Comparison of ENCODE assay signal across 9 cellular contexts in the genomic region with DNA sequence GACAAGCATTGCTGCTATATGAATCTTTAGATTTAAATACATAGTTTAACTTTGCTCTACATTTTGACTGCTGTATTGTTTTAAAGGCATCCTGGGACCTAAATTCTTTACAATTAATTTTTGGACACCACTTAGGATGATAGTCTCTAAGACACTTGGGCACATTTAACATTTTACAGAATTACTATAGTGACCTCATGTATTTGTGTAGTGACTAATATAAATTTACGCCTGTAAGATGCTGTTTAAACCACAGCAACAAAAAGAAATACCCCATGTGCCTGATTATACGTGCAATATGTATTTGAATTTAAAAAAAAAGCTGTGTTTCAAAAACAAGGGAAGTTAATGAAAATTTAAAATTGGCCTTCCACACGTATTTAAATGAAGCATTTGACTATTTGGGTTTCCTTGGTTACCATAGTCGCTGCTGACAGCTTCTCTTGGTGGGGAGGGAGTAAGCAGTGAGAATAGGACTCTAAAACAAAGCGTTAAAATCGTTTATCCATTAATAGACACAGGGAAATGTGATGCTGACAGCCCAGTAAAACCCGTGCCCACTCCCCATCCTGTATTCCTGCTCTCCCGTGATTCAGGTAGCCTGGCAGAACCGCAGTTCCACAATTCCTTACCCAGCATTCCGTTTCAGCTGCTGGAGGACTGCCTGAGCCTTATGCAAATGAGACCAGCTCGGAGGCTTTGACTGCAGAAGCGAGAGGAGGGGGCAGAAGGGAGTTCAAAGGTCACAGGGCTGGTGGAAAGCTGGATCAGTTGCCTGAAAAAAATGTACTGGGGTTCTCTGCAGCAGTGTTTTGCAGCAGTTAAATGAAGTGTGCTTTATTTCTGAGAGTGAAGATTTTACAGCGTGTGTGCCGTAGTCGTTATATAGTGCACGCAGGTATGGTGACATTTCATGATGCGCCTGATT.
A peak's percentile ranks its signal among the peaks of the same experiment; 100 is the strongest.
DNase-seq lines count a peak whose midpoint lies in the region; ATAC-seq and TF ChIP-seq lines count a peak whose summit lies in the region.
"Had no signal": no experiment of that assay in that cellular context is flagged by ENCODE, and none has a peak within 500 bp of the region (broad histone marks: within the 10 kb centered on the region; RNA-seq: fewer than 3 reads in every experiment).

No MANE protein-coding gene starts in this region.

- H2AFZ ChIP-seq in hepatocyte = peak overlapping the region; percentile 54

- no peaks in the 10 kb centered on the region for H3K9me2 ChIP-seq in hepatocyte (replicated peaks; ENCODE audit: insufficient read depth)

- H3K27ac ChIP-seq in WERI-Rb-1 = no peak overlapping the region
- H3K27ac ChIP-seq in hepatocyte = no peak overlapping the region
- no peak overlapping the region for H3K27ac ChIP-seq in prostate gland
- H3K27ac ChIP-seq: SJSA1 had no signal

- intact Hi-C loops in Right ventricle myocardium inferior (cut with DNase I) = loop anchor here (10.0 kb wide), 1 partner anchor 111 kb away; no protein-coding TSS in a partner anchor
- intact Hi-C loops in cardiac septum (cut with DNase I) = loop anchor here (5.0 kb wide), 1 partner anchor 101 kb away; no protein-coding TSS in a partner anchor
- intact Hi-C loops in prostate gland (cut with DNase I) = no loop called here
- intact Hi-C loops in posterior vena cava (cut with DNase I) = no loop called here

- H3K4me3 ChIP-seq in WERI-Rb-1 (ENCODE audit: low read depth, low read length) = peak overlapping the region; percentile 43
- H3K4me3 ChIP-seq in hepatocyte = peak overlapping the region; percentile 10
- no peak overlapping the region for H3K4me3 ChIP-seq in prostate gland
- H3K4me3 ChIP-seq: SJSA1 had no signal

- no peaks in the 10 kb centered on the region for H4K20me1 ChIP-seq in hepatocyte (ENCODE audit: insufficient read depth, poor library complexity, severe bottlenecking)

- DNase-seq in Right ventricle myocardium inferior (ENCODE audit: missing footprints) = no peak
- no peak for DNase-seq in cardiac septum (ENCODE audit: low spot score)
- peak; percentile 79 for DNase-seq in WERI-Rb-1
- peak; percentile 78 for DNase-seq in hepatocyte (ENCODE audit: low spot score)
- DNase-seq in prostate gland (ENCODE audit: low spot score) = peak; percentile 19
- no peak for DNase-seq in posterior vena cava (ENCODE audit: low spot score)

- WGBS in hepatocyte (ENCODE audit: low lambda C conversion rate, missing lambda C conversion rate) = 16% methylated on average over 17 of the region's 17 CpGs
- 36% methylated on average over 17 of the region's 17 CpGs for WGBS in prostate gland

- H3K4me2 ChIP-seq in hepatocyte = peak overlapping the region; percentile 82

- H3K27me3 ChIP-seq in WERI-Rb-1 (ENCODE audit: insufficient read depth, low read depth, severe bottlenecking) (no peaks in the 10 kb centered on the region), hepatocyte (no peaks in the 10 kb centered on the region), prostate gland (replicated peaks; ENCODE audit: insufficient read depth) (no peaks in the 10 kb centered on the region)

- H3K9me3 ChIP-seq in WERI-Rb-1 (ENCODE audit: severe bottlenecking) (no peaks in the 10 kb centered on the region), hepatocyte (ENCODE audit: low read depth) (no peaks in the 10 kb centered on the region), prostate gland (no peaks in the 10 kb centered on the region)
- H3K9me3 ChIP-seq: SJSA1 had no signal

- H3K4me1 ChIP-seq in hepatocyte (ENCODE audit: insufficient read depth) (peaks cover 6% of the 10 kb centered on the region), prostate gland (replicated peaks) (no peaks in the 10 kb centered on the region)
- H3K4me1 ChIP-seq: SJSA1 had no signal

- ATAC-seq in Right ventricle myocardium inferior = peak; percentile 84
- ATAC-seq in GM19455 (IDR thresholded peaks at IDR 0.05; ENCODE audit: unreplicated experiment) = no peak
- no peak for ATAC-seq in HG03025 (IDR thresholded peaks at IDR 0.05; ENCODE audit: low FRiP score, unreplicated experiment)

- TF ChIP-seq CTCF in WERI-Rb-1 (IDR thresholded peaks at IDR 0.05; ENCODE audit: low read depth, low read length) (no peak), hepatocyte (IDR thresholded peaks at IDR 0.05; ENCODE audit: poor library complexity) (no peak), prostate gland (IDR thresholded peaks at IDR 0.05) (no peak)

- no peak for TF ChIP-seq POLR2A in prostate gland (IDR thresholded peaks at IDR 0.05)

- no peaks in the 10 kb centered on the region for H3K79me2 ChIP-seq in hepatocyte

- H3K36me3 ChIP-seq in WERI-Rb-1 (no peaks in the 10 kb centered on the region), hepatocyte (replicated peaks; ENCODE audit: insufficient read depth, low read depth) (no peaks in the 10 kb centered on the region), prostate gland (no peaks in the 10 kb centered on the region)
- H3K36me3 ChIP-seq: SJSA1 had no signal

Comparison
In these comparisons a context has a peak if more than half of its experiments do, and no peak if none do; other contexts are left out.
1. DNase-seq: peak in WERI-Rb-1 (single experiment), hepatocyte (single experiment) and prostate gland (single experiment); none in Right ventricle myocardium inferior (single experiment), cardiac septum (single experiment) and posterior vena cava (single experiment).
2. H3K4me3 ChIP-seq: peak in WERI-Rb-1 (single experiment) and hepatocyte (single experiment); none in prostate gland (0 of 2).
3. intact Hi-C loops: an anchor here in Right ventricle myocardium inferior (10.0 kb wide) and cardiac septum (5.0 kb wide); none called in prostate gland and posterior vena cava.